Comparison of ENCODE assay signal across 25 cellular contexts in genomic region chr18:68642003-68642402, GRCh38.
A peak's percentile ranks its signal among the peaks of the same experiment; 100 is the strongest.
DNase-seq lines count a peak whose midpoint lies in the region; ATAC-seq and TF ChIP-seq lines count a peak whose summit lies in the region.
"Had no signal": no experiment of that assay in that cellular context is flagged by ENCODE, and none has a peak within 500 bp of the region (broad histone marks: within the 10 kb centered on the region; RNA-seq: fewer than 3 reads in every experiment).

No MANE protein-coding gene starts in this region.

- intact Hi-C loops in mucosa of descending colon (cut with DNase I, micrococcal nuclease), result no loop called here

- H2BK15ac ChIP-seq in neuronal stem cell (ENCODE audit: low read length), result no peak overlapping the region

- H3K36me3 ChIP-seq in neuronal stem cell (replicated peaks in 1 of 2; ENCODE audit: control insufficient read depth in 2 of 2, insufficient read depth in 2 of 2, low read length in 2 of 2), result no peaks in the 10 kb centered on the region
- H3K36me3 ChIP-seq in mucosa of descending colon (ENCODE audit: low read depth), result no peaks in the 10 kb centered on the region
- H3K36me3 ChIP-seq in WERI-Rb-1, result no peaks in the 10 kb centered on the region
- H3K36me3 ChIP-seq: SJSA1 had no signal

- H3K27me3 ChIP-seq in neuronal stem cell (ENCODE audit: control insufficient read depth in 3 of 3, insufficient read depth in 3 of 3, low read depth in 1 of 3, low read length in 3 of 3) (no peaks in the 10 kb centered on the region), WERI-Rb-1 (ENCODE audit: insufficient read depth, low read depth, severe bottlenecking) (no peaks in the 10 kb centered on the region)
- H3K27me3 ChIP-seq: SJSA1 had no signal

- ATAC-seq in GM21423 (IDR thresholded peaks at IDR 0.05; ENCODE audit: unreplicated experiment) (peak; percentile 74), HG02571 (IDR thresholded peaks at IDR 0.05; ENCODE audit: unreplicated experiment) (peak; percentile 83), HG03060 (IDR thresholded peaks at IDR 0.05; ENCODE audit: low read depth, unreplicated experiment) (peak; percentile 54), HG03159 (IDR thresholded peaks at IDR 0.05; ENCODE audit: unreplicated experiment) (no peak), mucosa of descending colon (no peak)
- ATAC-seq: CD8-positive, alpha-beta T cell; GM12878; K562 had no signal

- no peak overlapping the region for H2AK5ac ChIP-seq in neuronal stem cell (ENCODE audit: low read depth, low read length)

- TF ChIP-seq CTCF in mucosa of descending colon (IDR thresholded peaks at IDR 0.05) (no peak), WERI-Rb-1 (IDR thresholded peaks at IDR 0.05; ENCODE audit: low read depth, low read length) (no peak)

- H3K9ac ChIP-seq in neuronal stem cell (ENCODE audit: low read depth, low read length, poor library complexity), result no peak overlapping the region

- H3K27ac ChIP-seq in neuronal stem cell (replicated peaks; ENCODE audit: low read length) (no peak overlapping the region), WERI-Rb-1 (no peak overlapping the region)
- H3K27ac ChIP-seq: C4-2B, SJSA1 had no signal

- no peak overlapping the region for H3K4ac ChIP-seq in neuronal stem cell (ENCODE audit: low read length)

- H4K8ac ChIP-seq in neuronal stem cell (ENCODE audit: low read depth, low read length), result no peak overlapping the region

- no peak overlapping the region for H3K4me2 ChIP-seq in neuronal stem cell (ENCODE audit: insufficient read depth, low read length, poor library complexity, severe bottlenecking)

- peaks cover 0 to 7% of the 10 kb centered on the region in 2 donors for H3K9me3 ChIP-seq in neuronal stem cell (replicated peaks in 1 of 2; ENCODE audit: control insufficient read depth in 2 of 2, insufficient read depth in 1 of 2, low read depth in 1 of 2, low read length in 2 of 2)
- H3K9me3 ChIP-seq in mucosa of descending colon, result no peaks in the 10 kb centered on the region
- no peaks in the 10 kb centered on the region for H3K9me3 ChIP-seq in WERI-Rb-1 (ENCODE audit: severe bottlenecking)
- H3K9me3 ChIP-seq: Caco-2, SJSA1 had no signal

- H3K4me1 ChIP-seq in neuronal stem cell (ENCODE audit: control insufficient read depth in 2 of 2, insufficient read depth in 1 of 2, low read depth in 1 of 2, low read length in 2 of 2) (peaks cover 0 to 2% of the 10 kb centered on the region in 2 donors), mucosa of descending colon (ENCODE audit: low read depth) (no peaks in the 10 kb centered on the region)
- H3K4me1 ChIP-seq: Caco-2, SJSA1 had no signal

- H3K79me1 ChIP-seq in neuronal stem cell (ENCODE audit: low read depth, low read length), result no peaks in the 10 kb centered on the region

- H2BK5ac ChIP-seq in neuronal stem cell (ENCODE audit: low read length), result no peak overlapping the region

- WGBS in neuronal stem cell (ENCODE audit: extremely low coverage in 2 of 2, insufficient read length in 2 of 2, insufficient replicate concordance in 1 of 2), 2 donors, result no CpG with 5 or more reads among the region's 3 CpGs

- DNase-seq in neuronal stem cell (ENCODE audit: low spot score), result no peak
- DNase-seq in NCI-H1105 treated with DMSO at 0.1 percent for 48 hours (lab: John Stamatoyannopoulos, UW), result no peak
- DNase-seq in mucosa of descending colon, result no peak
- no peak for DNase-seq in WERI-Rb-1
- DNase-seq: Caco-2; CD8-positive, alpha-beta T cell; DMS79; EL; GDM1; HCEC 1CT; NCI-H2029; NCI-H446; NCI-H524 treated with DMSO at 0.1 percent for 48 hours; NCI-H82; Right ventricle myocardium superior; RPMI8226; T-helper 1 cell had no signal

- no peak overlapping the region for H3K14ac ChIP-seq in neuronal stem cell (ENCODE audit: low read length)

- H3K4me3 ChIP-seq in neuronal stem cell (ENCODE audit: low read length in 2 of 2) (no peak overlapping the region), mucosa of descending colon (no peak overlapping the region), WERI-Rb-1 (ENCODE audit: low read depth, low read length) (no peak overlapping the region)
- H3K4me3 ChIP-seq: GM12878, K562, SJSA1 had no signal

- no peak overlapping the region for H3K18ac ChIP-seq in neuronal stem cell (ENCODE audit: low read length)

- H2AFZ ChIP-seq in neuronal stem cell (ENCODE audit: low read length), result peak overlapping the region; percentile 10

- H2BK120ac ChIP-seq in neuronal stem cell (ENCODE audit: low read depth, low read length), result no peak overlapping the region

- H3K23ac ChIP-seq in neuronal stem cell (ENCODE audit: low read depth, low read length, poor library complexity), result no peak overlapping the region

- H4K91ac ChIP-seq in neuronal stem cell (ENCODE audit: low read depth, low read length, poor library complexity), result no peak overlapping the region

- H2BK12ac ChIP-seq in neuronal stem cell (ENCODE audit: low read length), result no peak overlapping the region

Comparison
In these comparisons a context has a peak if more than half of its experiments do, and no peak if none do; other contexts are left out.
1. ATAC-seq: peak in GM21423 (single experiment), HG02571 (single experiment) and HG03060 (single experiment); none in HG03159 (single experiment) and mucosa of descending colon (single experiment).